27 cellular contexts compared by ENCODE assay signal in genomic region chr11:94871491-94872185, GRCh38.
"Had no signal": no experiment of that assay in that cellular context is flagged by ENCODE, and none has a peak within 500 bp of the region (broad histone marks: within the 10 kb centered on the region; RNA-seq: fewer than 3 reads in every experiment).

No MANE protein-coding gene starts in this region.

- H3K27me3 ChIP-seq: neural progenitor cell, neutrophil, ovary, right atrium auricular region, right lobe of liver, stomach, testis, thyroid gland, transverse colon, upper lobe of left lung, vagina had no signal

- H3K4me3 Mint-ChIP-seq: memory B cell; naive thymus-derived CD4-positive, alpha-beta T cell; natural killer cell treated with Interleukin-12 subunit alpha and Interleukin-12 subunit beta and Interleukin-15 and Interleukin-18, amount 100 ng/mL, for 72 hours; neural progenitor cell; stimulated activated memory B cell treated with anti-CD40 and anti-IgM and Interleukin-4, amounts not matched to agents 10 μg/mL and 1 μg/mL and 100 μg/mL, for 72 hours had no signal

- H3K27ac Mint-ChIP-seq: memory B cell; naive thymus-derived CD4-positive, alpha-beta T cell; natural killer cell treated with Interleukin-12 subunit alpha and Interleukin-12 subunit beta and Interleukin-15 and Interleukin-18, amount 100 ng/mL, for 72 hours; neural progenitor cell; progenitor cell of endocrine pancreas; stimulated activated memory B cell treated with anti-CD40 and anti-IgM and Interleukin-4, amounts not matched to agents 10 μg/mL and 1 μg/mL and 100 μg/mL, for 72 hours had no signal

- DNase-seq: islet precursor cell; left ventricle myocardium inferior; midbrain; mucosa of descending colon; naive thymus-derived CD4-positive, alpha-beta T cell; occipital lobe; ovary; right lobe of liver; stimulated activated CD4-positive, alpha-beta T cell treated with anti-CD3 and anti-CD28 coated beads, Interleukin-1b, Interleukin-23, amount 100 ng/mL, for 48 hours; stimulated activated CD4-positive, alpha-beta T cell treated with anti-CD3 and anti-CD28 coated beads, Interleukin-2, amount 100 ng/mL, for 48 hours; stimulated activated CD4-positive, alpha-beta T cell treated with anti-CD3 and anti-CD28 coated beads, Interleukin-4, amount 100 ng/mL, for 4 hours; stimulated activated CD8-positive, alpha-beta memory T cell treated with anti-CD3 and anti-CD28 coated beads, Interleukin-4, amount 100 ng/mL, for 48 hours; stimulated activated naive CD8-positive, alpha-beta T cell treated with anti-CD3 and anti-CD28 coated beads, Interleukin-15, Interleukin-2, amounts not matched to agents 100 U/mL and 50 U/mL, for 24 hours; stomach; testis; thyroid gland; transverse colon; upper lobe of left lung had no signal

- H3K4me3 ChIP-seq: left ventricle myocardium inferior, mucosa of descending colon, neural progenitor cell, ovary, right atrium auricular region, right lobe of liver, smooth muscle cell, stomach, testis, thyroid gland, transverse colon, upper lobe of left lung, vagina had no signal

- H3K9me3 ChIP-seq: left ventricle myocardium inferior, mucosa of descending colon, neutrophil, ovary, right atrium auricular region, right lobe of liver, stomach, testis, thyroid gland, transverse colon, upper lobe of left lung, vagina had no signal

- H3K36me3 Mint-ChIP-seq: memory B cell; naive thymus-derived CD4-positive, alpha-beta T cell; natural killer cell treated with Interleukin-12 subunit alpha and Interleukin-12 subunit beta and Interleukin-15 and Interleukin-18, amount 100 ng/mL, for 72 hours; stimulated activated memory B cell treated with anti-CD40 and anti-IgM and Interleukin-4, amounts not matched to agents 10 μg/mL and 1 μg/mL and 100 μg/mL, for 72 hours had no signal

- H3K27me3 Mint-ChIP-seq: natural killer cell treated with Interleukin-12 subunit alpha and Interleukin-12 subunit beta and Interleukin-15 and Interleukin-18, amount 100 ng/mL, for 72 hours; progenitor cell of endocrine pancreas had no signal

- H3K36me3 ChIP-seq: neutrophil, ovary, transverse colon had no signal

- H3K9me3 Mint-ChIP-seq: memory B cell; naive thymus-derived CD4-positive, alpha-beta T cell; natural killer cell treated with Interleukin-12 subunit alpha and Interleukin-12 subunit beta and Interleukin-15 and Interleukin-18, amount 100 ng/mL, for 72 hours; neural progenitor cell; stimulated activated memory B cell treated with anti-CD40 and anti-IgM and Interleukin-4, amounts not matched to agents 10 μg/mL and 1 μg/mL and 100 μg/mL, for 72 hours had no signal

- H3K27ac ChIP-seq: left ventricle myocardium inferior, neural progenitor cell, neutrophil, ovary, right atrium auricular region, right lobe of liver, stomach, testis, thyroid gland, transverse colon, upper lobe of left lung, vagina had no signal

- H3K4me1 ChIP-seq: right lobe of liver, thyroid gland had no signal
